1 cellular context compared by ENCODE assay signal in genomic region chr7:44325181-44325671, GRCh38.
TF ChIP-seq lines count a peak whose summit lies in the region.

Gene CAMK2B, minus strand, starts transcription at chr7:44325594. Its CDS starts 173 bp downstream, at chr7:44325421.

TF ChIP-seq in IMR-90, 13 proteins besides CTCF, POLR2A, EP300 and RAD21 (continued from another document):
- TF ChIP-seq, protein P1, sequence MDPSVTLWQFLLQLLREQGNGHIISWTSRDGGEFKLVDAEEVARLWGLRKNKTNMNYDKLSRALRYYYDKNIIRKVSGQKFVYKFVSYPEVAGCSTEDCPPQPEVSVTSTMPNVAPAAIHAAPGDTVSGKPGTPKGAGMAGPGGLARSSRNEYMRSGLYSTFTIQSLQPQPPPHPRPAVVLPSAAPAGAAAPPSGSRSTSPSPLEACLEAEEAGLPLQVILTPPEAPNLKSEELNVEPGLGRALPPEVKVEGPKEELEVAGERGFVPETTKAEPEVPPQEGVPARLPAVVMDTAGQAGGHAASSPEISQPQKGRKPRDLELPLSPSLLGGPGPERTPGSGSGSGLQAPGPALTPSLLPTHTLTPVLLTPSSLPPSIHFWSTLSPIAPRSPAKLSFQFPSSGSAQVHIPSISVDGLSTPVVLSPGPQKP (IDR thresholded peaks at IDR 0.05; ENCODE audit: borderline replicate concordance, low read depth, low read length), result no peak
- no peak for TF ChIP-seq MAZ (IDR thresholded peaks at IDR 0.05; ENCODE audit: borderline replicate concordance, low read depth, low read length)
- no peak for TF ChIP-seq USF2 (IDR thresholded peaks at IDR 0.05; ENCODE audit: low read depth, low read length)
- TF ChIP-seq FOS (IDR thresholded peaks at IDR 0.05; ENCODE audit: low read depth, low read length), result no peak
- no peak for TF ChIP-seq RCOR1 (IDR thresholded peaks at IDR 0.05; ENCODE audit: insufficient replicate concordance, low read length)
- TF ChIP-seq BHLHE40 (IDR thresholded peaks at IDR 0.05; ENCODE audit: low read depth, low read length), result no peak
- TF ChIP-seq RFX5 (IDR thresholded peaks at IDR 0.05; ENCODE audit: low read depth, low read length), result no peak
- TF ChIP-seq SMC3 (IDR thresholded peaks at IDR 0.05; ENCODE audit: low read depth, low read length), result no peak
- no peak for TF ChIP-seq NFE2L2 (IDR thresholded peaks at IDR 0.05; ENCODE audit: low read depth, low read length)
- no peak for TF ChIP-seq MAFK (IDR thresholded peaks at IDR 0.05; ENCODE audit: low read depth, low read length)
